In the genomic region with DNA sequence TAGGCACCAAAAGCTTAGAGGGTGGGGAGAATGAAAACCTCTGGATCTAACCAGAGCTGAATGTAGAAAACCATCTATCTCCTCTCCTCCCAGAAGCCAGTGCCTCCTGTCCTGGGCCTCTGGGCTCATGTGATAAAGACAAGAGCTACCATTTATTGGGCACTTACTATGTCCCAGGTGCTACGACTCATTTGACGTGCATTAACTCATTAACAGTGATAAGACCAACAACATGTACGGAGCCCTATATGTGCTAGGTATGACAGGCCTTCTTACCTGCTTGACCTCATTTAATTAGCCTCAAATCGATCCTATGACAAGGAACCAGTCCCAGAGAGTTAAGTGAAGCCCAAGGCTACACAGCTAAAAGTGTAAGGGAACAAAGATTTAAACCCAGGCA, we compare ENCODE assay signal across 14 cellular contexts. TPM values are rescaled to one million over a fixed set of nuclear protein-coding genes. Genes with fewer than 3 reads are reported as not detected.
A peak's percentile ranks its signal among the peaks of the same experiment; 100 is the strongest.
DNase-seq lines count a peak whose midpoint lies in the region; ATAC-seq and TF ChIP-seq lines count a peak whose summit lies in the region.
"Had no signal": no experiment of that assay in that cellular context is flagged by ENCODE, and none has a peak within 500 bp of the region (broad histone marks: within the 10 kb centered on the region; RNA-seq: fewer than 3 reads in every experiment).

No MANE protein-coding gene starts in this region.

- no peak overlapping the region for H3K4me3 ChIP-seq in effector memory CD4-positive, alpha-beta T cell (ENCODE audit: insufficient read depth, low read depth, low read length, poor library complexity, severe bottlenecking)
- no peak overlapping the region for H3K4me3 ChIP-seq in trophoblast cell (ENCODE audit: low read depth, low read length)
- H3K4me3 ChIP-seq: BLaER1, colonic mucosa, neural progenitor cell, SK-N-MC had no signal

- no peak overlapping the region for H2AK5ac ChIP-seq in trophoblast cell (ENCODE audit: low read length)

- no peak overlapping the region for H3K4me2 ChIP-seq in trophoblast cell (ENCODE audit: low read length)
- H3K4me2 ChIP-seq: BLaER1, neural progenitor cell had no signal

- no peaks in the 10 kb centered on the region for H3K79me1 ChIP-seq in trophoblast cell (ENCODE audit: low read length)

- no peaks in the 10 kb centered on the region for H3K36me3 ChIP-seq in effector memory CD4-positive, alpha-beta T cell (ENCODE audit: control insufficient read depth, insufficient read depth, low read length)
- H3K36me3 ChIP-seq in trophoblast cell (ENCODE audit: control insufficient read depth in 1 of 2, insufficient read depth in 2 of 2, low read length in 2 of 2) = peaks cover 5 to 12% of the 10 kb centered on the region in 2 experiments
- H3K36me3 ChIP-seq: colonic mucosa, neural progenitor cell had no signal

- H3K9me3 ChIP-seq in effector memory CD4-positive, alpha-beta T cell (ENCODE audit: control insufficient read depth, low read length) = no peaks in the 10 kb centered on the region
- H3K9me3 ChIP-seq in trophoblast cell (ENCODE audit: insufficient read depth, low read depth, low read length) = peaks cover 3% of the 10 kb centered on the region
- H3K9me3 ChIP-seq: colonic mucosa had no signal

- no peak for ATAC-seq in stimulated activated naive CD8-positive, alpha-beta T cell treated with anti-CD3 and anti-CD28 coated beads, Interleukin-15, Interleukin-2, amounts not matched to agents 100 U/mL and 50 U/mL, for 24 hours
- ATAC-seq in HG03159 (IDR thresholded peaks at IDR 0.05; ENCODE audit: unreplicated experiment) (no peak), GM19397 (IDR thresholded peaks at IDR 0.05; ENCODE audit: unreplicated experiment) (no peak), HG03378 (IDR thresholded peaks at IDR 0.05; ENCODE audit: unreplicated experiment) (no peak)

- no peak overlapping the region for H2AFZ ChIP-seq in trophoblast cell (ENCODE audit: insufficient read depth, low read length, poor library complexity)
- H2AFZ ChIP-seq: neural progenitor cell had no signal

- peak overlapping the region; percentile 31 for H3K27ac ChIP-seq in effector memory CD4-positive, alpha-beta T cell (ENCODE audit: insufficient read depth, low read length, poor library complexity, severe bottlenecking)
- no peak overlapping the region for H3K27ac ChIP-seq in trophoblast cell (ENCODE audit: low read depth, low read length)
- H3K27ac ChIP-seq: BLaER1, colonic mucosa, neural progenitor cell, SK-N-MC had no signal

- no peak overlapping the region for H3K14ac ChIP-seq in trophoblast cell (ENCODE audit: low read length)

- peaks cover 98% of the 10 kb centered on the region for H3K4me1 Mint-ChIP-seq in stimulated activated naive CD8-positive, alpha-beta T cell treated with anti-CD3 and anti-CD28 coated beads, Interleukin-15, Interleukin-2, amounts not matched to agents 100 ng/mL and 50 ng/mL, for 24 hours (ENCODE audit: low read depth)
- peaks cover 64% of the 10 kb centered on the region for H3K4me1 Mint-ChIP-seq in nephron progenitor cell

- peak overlapping the region; percentile 69 for H3K27ac Mint-ChIP-seq in stimulated activated naive CD8-positive, alpha-beta T cell treated with anti-CD3 and anti-CD28 coated beads, Interleukin-15, Interleukin-2, amounts not matched to agents 100 ng/mL and 50 ng/mL, for 24 hours
- no peak overlapping the region for H3K27ac Mint-ChIP-seq in nephron progenitor cell

- no peak overlapping the region for H2BK120ac ChIP-seq in trophoblast cell (ENCODE audit: insufficient read depth, low read length, poor library complexity)

- TF ChIP-seq CTCF in nephron progenitor cell (IDR thresholded peaks at IDR 0.05) = no peak

- no peak overlapping the region for H2BK5ac ChIP-seq in trophoblast cell (ENCODE audit: low read depth, low read length, poor library complexity)

- DNase-seq in stimulated activated naive CD8-positive, alpha-beta T cell treated with anti-CD3 and anti-CD28 coated beads, Interleukin-15, Interleukin-2, amounts not matched to agents 100 U/mL and 50 U/mL, for 24 hours = no peak
- no peak for DNase-seq in effector memory CD4-positive, alpha-beta T cell
- DNase-seq in trophoblast cell (no peak), nephron progenitor cell (no peak)
- DNase-seq: activated CD4-positive, alpha-beta T cell treated with anti-CD3 and anti-CD28 coated beads for 4 hours; colonic mucosa; NK-92 treated with Interleukin-12 subunit alpha and Interleukin-12 subunit beta, amount 100 ng/mL, for 24 hours had no signal

- no peak overlapping the region for H4K91ac ChIP-seq in trophoblast cell (ENCODE audit: low read depth, low read length)

- H3K23ac ChIP-seq in trophoblast cell (ENCODE audit: low read length) = no peak overlapping the region

- peaks cover 40% of the 10 kb centered on the region for H3K36me3 Mint-ChIP-seq in stimulated activated naive CD8-positive, alpha-beta T cell treated with anti-CD3 and anti-CD28 coated beads, Interleukin-15, Interleukin-2, amounts not matched to agents 100 ng/mL and 50 ng/mL, for 24 hours (ENCODE audit: low read depth)
- peaks cover 17% of the 10 kb centered on the region for H3K36me3 Mint-ChIP-seq in nephron progenitor cell (ENCODE audit: low read depth)

- no peak overlapping the region for H4K12ac ChIP-seq in trophoblast cell (ENCODE audit: low read depth, low read length)

- no peak overlapping the region for H3K4me3 Mint-ChIP-seq in stimulated activated naive CD8-positive, alpha-beta T cell treated with anti-CD3 and anti-CD28 coated beads, Interleukin-15, Interleukin-2, amounts not matched to agents 100 ng/mL and 50 ng/mL, for 24 hours
- no peak overlapping the region for H3K4me3 Mint-ChIP-seq in nephron progenitor cell
- H3K4me3 Mint-ChIP-seq: neural progenitor cell had no signal

- H3K27me3 ChIP-seq in effector memory CD4-positive, alpha-beta T cell (replicated peaks; ENCODE audit: control insufficient read depth, insufficient read depth, low read length, poor library complexity, severe bottlenecking) = no peaks in the 10 kb centered on the region
- H3K27me3 ChIP-seq in trophoblast cell (ENCODE audit: insufficient read depth, low read length) = no peaks in the 10 kb centered on the region
- H3K27me3 ChIP-seq: BLaER1, colonic mucosa, neural progenitor cell had no signal

- peak overlapping the region; percentile 71 for H3K4ac ChIP-seq in trophoblast cell (ENCODE audit: low read depth, low read length)

- H2BK12ac ChIP-seq in trophoblast cell (ENCODE audit: low read length) = no peak overlapping the region

- peaks cover 94% of the 10 kb centered on the region for H3K4me1 ChIP-seq in effector memory CD4-positive, alpha-beta T cell (ENCODE audit: control insufficient read depth, insufficient read depth, low read length, poor library complexity, severe bottlenecking)
- peaks cover 12 to 18% of the 10 kb centered on the region in 2 experiments for H3K4me1 ChIP-seq in trophoblast cell (ENCODE audit: control insufficient read depth in 1 of 2, insufficient read depth in 2 of 2, low read length in 2 of 2)

- no peak overlapping the region for H3K9ac ChIP-seq in trophoblast cell (ENCODE audit: low read length)
- H3K9ac ChIP-seq: BLaER1, neural progenitor cell had no signal

- no CpG with 5 or more reads among the region's 4 CpGs for WGBS in trophoblast cell (ENCODE audit: extremely low coverage, insufficient coverage, insufficient read length)

- no peak overlapping the region for H4K8ac ChIP-seq in trophoblast cell (ENCODE audit: low read depth, low read length)

- H3K27me3 Mint-ChIP-seq in stimulated activated naive CD8-positive, alpha-beta T cell treated with anti-CD3 and anti-CD28 coated beads, Interleukin-15, Interleukin-2, amounts not matched to agents 100 ng/mL and 50 ng/mL, for 24 hours = no peaks in the 10 kb centered on the region
- no peaks in the 10 kb centered on the region for H3K27me3 Mint-ChIP-seq in nephron progenitor cell (ENCODE audit: low read depth, poor library complexity)

- no peaks in the 10 kb centered on the region for H3K9me3 Mint-ChIP-seq in stimulated activated naive CD8-positive, alpha-beta T cell treated with anti-CD3 and anti-CD28 coated beads, Interleukin-15, Interleukin-2, amounts not matched to agents 100 ng/mL and 50 ng/mL, for 24 hours
- no peaks in the 10 kb centered on the region for H3K9me3 Mint-ChIP-seq in nephron progenitor cell
- H3K9me3 Mint-ChIP-seq: neural progenitor cell had no signal

- H3K79me2 ChIP-seq in trophoblast cell (ENCODE audit: control insufficient read depth, insufficient read depth, low read length, poor library complexity) = peaks cover 43% of the 10 kb centered on the region

- no peak overlapping the region for H3K18ac ChIP-seq in trophoblast cell (ENCODE audit: low read length)

RNA-seq across cellular contexts. Expression of a gene that starts 19.7 kb away (rescaled TPM):
- 315 and 324 TPM in 2 replicates for polyA plus RNA-seq in trophoblast cell (2013)
